ENCODE assay signal across 36 cellular contexts in genomic region chrX:37504991-37505390, GRCh38.
DNase-seq lines count a peak whose midpoint lies in the region; ATAC-seq, FAIRE-seq and TF ChIP-seq lines count a peak whose summit lies in the region.
"Had no signal": no experiment of that assay in that cellular context is flagged by ENCODE, and none has a peak within 500 bp of the region (broad histone marks: within the 10 kb centered on the region; RNA-seq: fewer than 3 reads in every experiment).

No MANE protein-coding gene starts in this region.

- H3K9me3 ChIP-seq in kidney (ENCODE audit: control insufficient read depth in 1 of 2, low read length in 2 of 2): no peaks in the 10 kb centered on the region
- no peaks in the 10 kb centered on the region for H3K9me3 ChIP-seq in aorta (ENCODE audit: control insufficient read depth, low read length)
- H3K9me3 ChIP-seq: A549, BE2C, Caco-2 had no signal

- H3K4me1 Mint-ChIP-seq in natural killer cell treated with Interleukin-12 subunit alpha and Interleukin-12 subunit beta and Interleukin-15 and Interleukin-18, amount 100 ng/mL, for 72 hours (ENCODE audit: low read depth in 2 of 2): no peaks in the 10 kb centered on the region
- no peaks in the 10 kb centered on the region for H3K4me1 Mint-ChIP-seq in natural killer cell
- no peaks in the 10 kb centered on the region for H3K4me1 Mint-ChIP-seq in CD14-positive monocyte
- H3K4me1 Mint-ChIP-seq: B cell; CD4-positive, alpha-beta memory T cell; CD4-positive, CD25-positive, alpha-beta regulatory T cell; CD8-positive, alpha-beta memory T cell had no signal

- H3K4me3 Mint-ChIP-seq in natural killer cell treated with Interleukin-12 subunit alpha and Interleukin-12 subunit beta and Interleukin-15 and Interleukin-18, amount 100 ng/mL, for 72 hours: no peak overlapping the region
- H3K4me3 Mint-ChIP-seq in natural killer cell (no peak overlapping the region), CD14-positive monocyte (no peak overlapping the region)
- H3K4me3 Mint-ChIP-seq: B cell; CD4-positive, alpha-beta memory T cell; CD4-positive, alpha-beta T cell; CD4-positive, CD25-positive, alpha-beta regulatory T cell; CD8-positive, alpha-beta memory T cell; CD8-positive, alpha-beta T cell had no signal

- intact Hi-C loops in natural killer cell (cut with micrococcal nuclease) (loop anchor here (10.0 kb wide), 1 partner anchor 320 kb away; no protein-coding TSS in a partner anchor), kidney (cut with DNase I) (no loop called here), aorta (cut with DNase I) (loop anchor here in 1 of 2 donors (5.0 kb wide), 1 partner anchor 317 kb away; no protein-coding TSS in a partner anchor), CD14-positive monocyte (cut with micrococcal nuclease) (no loop called here)

- H3K36me3 Mint-ChIP-seq in natural killer cell treated with Interleukin-12 subunit alpha and Interleukin-12 subunit beta and Interleukin-15 and Interleukin-18, amount 100 ng/mL, for 72 hours: no peaks in the 10 kb centered on the region
- H3K36me3 Mint-ChIP-seq in natural killer cell (no peaks in the 10 kb centered on the region), CD14-positive monocyte (no peaks in the 10 kb centered on the region)
- H3K36me3 Mint-ChIP-seq: CD4-positive, alpha-beta memory T cell; CD4-positive, CD25-positive, alpha-beta regulatory T cell; CD8-positive, alpha-beta memory T cell; CD8-positive, alpha-beta T cell had no signal

- FAIRE-seq in kidney (lab: Jason Lieb, UNC): no peak
- FAIRE-seq: A204.1, A549, D721Med had no signal

- H3K27ac ChIP-seq in kidney (ENCODE audit: low read depth in 2 of 2, low read length in 2 of 2) (no peak overlapping the region), aorta (ENCODE audit: low read depth in 1 of 2, low read length in 2 of 2) (no peak overlapping the region)
- H3K27ac ChIP-seq: 22Rv1; A549; BLaER1; BLaER1 treated with 17β-estradiol and CSF1 and Interleukin-3, amounts not matched to agents 10 nM and 100 nM; C4-2B had no signal

- H3K4me1 ChIP-seq in kidney (ENCODE audit: control insufficient read depth in 1 of 2, insufficient read depth in 1 of 2, low read depth in 1 of 2, low read length in 2 of 2) (no peaks in the 10 kb centered on the region), aorta (ENCODE audit: control insufficient read depth in 1 of 2, insufficient read depth in 2 of 2, low read length in 2 of 2) (no peaks in the 10 kb centered on the region)
- H3K4me1 ChIP-seq: A549; BE2C; BLaER1; BLaER1 treated with 17β-estradiol and CSF1 and Interleukin-3, amounts not matched to agents 10 nM and 100 nM; Caco-2 had no signal

- no peak overlapping the region for H3K4me3 ChIP-seq in H7 (ENCODE audit: insufficient read depth, low read depth, low read length)
- no peak overlapping the region for H3K4me3 ChIP-seq in kidney (ENCODE audit: low read length in 2 of 2)
- H3K4me3 ChIP-seq in aorta (ENCODE audit: low read length in 2 of 2): no peak overlapping the region
- H3K4me3 ChIP-seq: A549; BLaER1; BLaER1 treated with 17β-estradiol and CSF1 and Interleukin-3, amounts not matched to agents 10 nM and 100 nM had no signal

- H3K27ac Mint-ChIP-seq in natural killer cell treated with Interleukin-12 subunit alpha and Interleukin-12 subunit beta and Interleukin-15 and Interleukin-18, amount 100 ng/mL, for 72 hours: no peak overlapping the region
- H3K27ac Mint-ChIP-seq in natural killer cell (no peak overlapping the region), CD14-positive monocyte (no peak overlapping the region)
- H3K27ac Mint-ChIP-seq: B cell; CD4-positive, alpha-beta memory T cell; CD4-positive, alpha-beta T cell; CD4-positive, CD25-positive, alpha-beta regulatory T cell; CD8-positive, alpha-beta memory T cell; CD8-positive, alpha-beta T cell had no signal

- no peaks in the 10 kb centered on the region for H3K27me3 ChIP-seq in H7 (ENCODE audit: control insufficient read depth, insufficient read depth, low read length)
- no peaks in the 10 kb centered on the region for H3K27me3 ChIP-seq in aorta (ENCODE audit: control insufficient read depth in 1 of 2, insufficient read depth in 2 of 2, low read length in 1 of 2)
- H3K27me3 ChIP-seq: BE2C; BLaER1; BLaER1 treated with 17β-estradiol and CSF1 and Interleukin-3, amounts not matched to agents 10 nM and 100 nM had no signal

- peak; percentile 63 for DNase-seq in natural killer cell treated with Interleukin-12 subunit alpha and Interleukin-12 subunit beta and Interleukin-15 and Interleukin-18, amount 100 ng/mL, for 72 hours (ENCODE audit: low spot score)
- no peak for DNase-seq in natural killer cell
- peak; percentile 9 for DNase-seq in H7
- peak; percentile 61 for DNase-seq in kidney
- DNase-seq in aorta: no peak
- no peak for DNase-seq in NCI-H2196 (lab: John Stamatoyannopoulos, UW; ENCODE audit: unreplicated experiment)
- DNase-seq in CD14-positive monocyte (ENCODE audit: low spot score): no peak
- DNase-seq: 8988T; ACHN; AML-193; BE2C; C1 segment of cervical spinal cord; Caco-2; Calu3; CD4-positive, alpha-beta memory T cell; CD4-positive, alpha-beta T cell; CD4-positive, CD25-positive, alpha-beta regulatory T cell; CD8-positive, alpha-beta memory T cell; CD8-positive, alpha-beta T cell; COR-L47; DMS 273 treated with DMSO at 0.1 percent for 48 hours; DMS153; DMS53; DMS79; DMS79 treated with DMSO at 0.1 percent for 48 hours; DND-41; EL had no signal

- no peaks in the 10 kb centered on the region for H3K9me3 Mint-ChIP-seq in natural killer cell treated with Interleukin-12 subunit alpha and Interleukin-12 subunit beta and Interleukin-15 and Interleukin-18, amount 100 ng/mL, for 72 hours
- no peaks in the 10 kb centered on the region for H3K9me3 Mint-ChIP-seq in natural killer cell
- H3K9me3 Mint-ChIP-seq in CD14-positive monocyte: peaks cover 0 to 16% (median 5%) of the 10 kb centered on the region in 7 donors
- H3K9me3 Mint-ChIP-seq: CD4-positive, alpha-beta memory T cell; CD4-positive, alpha-beta T cell; CD8-positive, alpha-beta memory T cell; CD8-positive, alpha-beta T cell had no signal

- peaks cover 0 to 13% of the 10 kb centered on the region in 2 donors for H3K27me3 Mint-ChIP-seq in natural killer cell treated with Interleukin-12 subunit alpha and Interleukin-12 subunit beta and Interleukin-15 and Interleukin-18, amount 100 ng/mL, for 72 hours
- H3K27me3 Mint-ChIP-seq in natural killer cell (ENCODE audit: low read depth in 2 of 2): peaks cover 3 to 9% of the 10 kb centered on the region in 2 donors
- peaks cover 2 to 7% (median 2%) of the 10 kb centered on the region in 3 donors for H3K27me3 Mint-ChIP-seq in CD14-positive monocyte (ENCODE audit: low read depth in 3 of 3)
- H3K27me3 Mint-ChIP-seq: B cell; CD4-positive, alpha-beta memory T cell; CD4-positive, alpha-beta T cell; CD4-positive, CD25-positive, alpha-beta regulatory T cell had no signal

- TF ChIP-seq CTCF in natural killer cell (IDR thresholded peaks at IDR 0.05) (no peak), kidney (IDR thresholded peaks at IDR 0.05; ENCODE audit: borderline replicate concordance, extremely low read depth, insufficient read depth) (no peak), CD14-positive monocyte (IDR thresholded peaks at IDR 0.05) (no peak)

- H3K9ac ChIP-seq in kidney (ENCODE audit: low read length in 2 of 2): no peak overlapping the region
- H3K9ac ChIP-seq: BLaER1; BLaER1 treated with 17β-estradiol and CSF1 and Interleukin-3, amounts not matched to agents 10 nM and 100 nM had no signal

- H3K36me3 ChIP-seq in H7 (replicated peaks; ENCODE audit: control insufficient read depth, insufficient read depth, low read length): no peaks in the 10 kb centered on the region
- H3K36me3 ChIP-seq in kidney (ENCODE audit: control insufficient read depth in 1 of 2, insufficient read depth in 2 of 2, low read length in 2 of 2): no peaks in the 10 kb centered on the region
- no peaks in the 10 kb centered on the region for H3K36me3 ChIP-seq in aorta (ENCODE audit: control insufficient read depth in 1 of 2, insufficient read depth in 2 of 2, low read length in 1 of 2)
- H3K36me3 ChIP-seq: BE2C; BLaER1; BLaER1 treated with 17β-estradiol and CSF1 and Interleukin-3, amounts not matched to agents 10 nM and 100 nM had no signal

- 87 to 98% methylated on average over 26 to 35 of the region's 35 CpGs for WGBS in aorta, 2 donors

- no peak for ATAC-seq in natural killer cell treated with Interleukin-12 subunit alpha and Interleukin-12 subunit beta and Interleukin-15 and Interleukin-18, amount 100 ng/mL, for 72 hours
- ATAC-seq in natural killer cell: no peak
- ATAC-seq in aorta (ENCODE audit: low FRiP score): peak; percentile 46
- ATAC-seq in GM18520 (IDR thresholded peaks at IDR 0.05; ENCODE audit: unreplicated experiment): no peak
- ATAC-seq: A549; CD8-positive, alpha-beta T cell had no signal

Comparison
In these comparisons a context has a peak if more than half of its experiments do, and no peak if none do; other contexts are left out.
1. DNase-seq: peak in natural killer cell treated with Interleukin-12 subunit alpha and Interleukin-12 subunit beta and Interleukin-15 and Interleukin-18, amount 100 ng/mL, for 72 hours (single experiment), H7 (single experiment) and kidney (single experiment); none in natural killer cell (single experiment), aorta (0 of 2), NCI-H2196 (single experiment) and CD14-positive monocyte (single experiment).